Comparison of ENCODE assay signal across 8 cellular contexts in the genomic region with DNA sequence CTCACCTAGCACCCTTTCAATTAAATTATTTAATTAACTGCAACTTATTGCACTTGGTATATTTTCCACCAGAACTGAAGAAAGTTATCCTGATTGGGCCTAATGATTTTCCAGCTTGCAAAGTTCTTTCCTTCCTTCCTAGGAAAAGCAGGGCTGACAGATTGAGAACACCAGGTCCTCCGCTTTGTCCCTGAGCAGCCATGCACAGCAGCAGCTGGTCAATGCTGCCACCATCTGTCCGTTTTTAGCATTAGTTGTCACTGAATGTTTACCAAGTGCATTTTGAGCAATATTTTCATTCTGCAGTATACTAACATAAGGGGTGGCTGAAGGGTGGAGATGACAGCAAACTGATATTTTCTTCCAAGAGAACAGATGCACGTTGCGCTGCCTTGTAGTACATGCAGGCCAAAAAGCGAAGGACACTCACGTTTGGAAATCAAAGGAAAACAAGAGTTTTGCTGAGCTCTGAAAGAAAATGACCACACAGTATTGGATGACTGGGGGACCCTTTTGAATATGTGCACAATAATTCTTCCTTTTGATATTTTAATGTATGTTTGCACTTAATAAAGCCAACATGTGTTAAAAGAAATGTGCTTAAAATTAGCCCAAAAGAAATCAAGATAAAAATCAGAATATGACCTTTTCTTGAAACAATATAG.
DNase-seq lines count a peak whose midpoint lies in the region; ATAC-seq, FAIRE-seq and TF ChIP-seq lines count a peak whose summit lies in the region.

No MANE protein-coding gene starts in this region.

- intact Hi-C loops in Panc1 (cut with micrococcal nuclease; ENCODE audit: unreplicated experiment) = loop anchor here (10.0 kb wide), 1 partner anchor 428 kb away; no protein-coding TSS in a partner anchor

- H3K27ac ChIP-seq in KMS-11 = no peak overlapping the region
- no peak overlapping the region for H3K27ac ChIP-seq in Panc1 (ENCODE audit: low read length)
- H3K27ac ChIP-seq in mesendoderm (ENCODE audit: low read depth, low read length) = no peak overlapping the region

- H3K9me3 ChIP-seq in Panc1 (ENCODE audit: control insufficient read depth, insufficient read depth, low read depth, low read length) = no peaks in the 10 kb centered on the region

- ATAC-seq in GM21360 (IDR thresholded peaks at IDR 0.05; ENCODE audit: unreplicated experiment) (peak; percentile 89), Panc1 (peak; percentile 91), GM21381 (IDR thresholded peaks at IDR 0.05; ENCODE audit: unreplicated experiment) (no peak)

- no TSS peak for BruUV-seq in Panc1 (replicated peaks; lab: Mats Ljungman, UMichigan)

- no peak overlapping the region for H3K4me2 ChIP-seq in KMS-11
- H3K4me2 ChIP-seq in mesendoderm (ENCODE audit: low read length) = no peak overlapping the region

- DNase-seq in DMS53 (lab: John Stamatoyannopoulos, UW) (peak; percentile 93), Panc1 (ENCODE audit: low read depth, low spot score) (peak; percentile 59), mesendoderm (peak; percentile 82), T-helper 9 cell (no peak)

- H3K18ac ChIP-seq in mesendoderm (ENCODE audit: low read length) = no peak overlapping the region

- no CpG with 5 or more reads among the region's 6 CpGs for WGBS in mesendoderm (ENCODE audit: extremely low coverage, insufficient coverage, low lambda C conversion rate)

- H3K79me1 ChIP-seq in mesendoderm (ENCODE audit: low read length) = no peaks in the 10 kb centered on the region

- H3K4me1 ChIP-seq in KMS-11 (ENCODE audit: low read depth, poor library complexity, severe bottlenecking) (no peaks in the 10 kb centered on the region), Panc1 (ENCODE audit: control insufficient read depth, insufficient read depth, low read length) (no peaks in the 10 kb centered on the region), mesendoderm (ENCODE audit: control insufficient read depth, low read depth, low read length) (no peaks in the 10 kb centered on the region)

- H3K9ac ChIP-seq in KMS-11 = no peak overlapping the region
- no peak overlapping the region for H3K9ac ChIP-seq in mesendoderm (ENCODE audit: low read length)

- peak overlapping the region; percentile 70 for H3K4ac ChIP-seq in mesendoderm (ENCODE audit: low read depth, low read length)

- no peaks in the 10 kb centered on the region for H3K79me2 ChIP-seq in KMS-11 (ENCODE audit: insufficient read depth, low read depth)
- no peaks in the 10 kb centered on the region for H3K79me2 ChIP-seq in mesendoderm (ENCODE audit: control insufficient read depth, insufficient read depth, low read length)

- H2BK15ac ChIP-seq in mesendoderm (replicated peaks; ENCODE audit: low read depth) = peak overlapping the region; percentile 62

- H2BK5ac ChIP-seq in mesendoderm (ENCODE audit: low read length) = no peak overlapping the region

- H4K5ac ChIP-seq in mesendoderm (ENCODE audit: low read length) = no peak overlapping the region

- peak overlapping the region; percentile 28; the same call in 1 of the 2 replicates for H2AFZ ChIP-seq in KMS-11 (ENCODE audit: low read depth)

- peak; percentile 89 for TF ChIP-seq CTCF in KMS-11 (conservative IDR thresholded peaks at IDR 0.05; ENCODE audit: low read depth, low read length)
- TF ChIP-seq CTCF in Panc1 (IDR thresholded peaks at IDR 0.05) = peak; percentile 88

- in situ Hi-C loops in Panc1 (cut with HindIII; ENCODE audit: low pct_unique_long_range_greater_than_20kb, low sequenced_read_pairs) = no loop called here

- POLR2A ChIA-PET in Panc1 (lab: Charles Lee) = no interaction called here

- CTCF ChIA-PET in Panc1 (lab: Charles Lee) = no interaction called here

- no peak overlapping the region for H2BK120ac ChIP-seq in mesendoderm (ENCODE audit: low read depth, low read length)

- H2AK5ac ChIP-seq in mesendoderm (ENCODE audit: low read length) = no peak overlapping the region

- H3K27me3 ChIP-seq in KMS-11 (ENCODE audit: insufficient read depth, low read depth) (no peaks in the 10 kb centered on the region), Panc1 (ENCODE audit: control insufficient read depth, insufficient read depth, low read length) (peaks cover 1% of the 10 kb centered on the region; the same call in 1 of the 2 replicates), mesendoderm (ENCODE audit: insufficient read depth, low read length, poor library complexity) (no peaks in the 10 kb centered on the region)

- no peak overlapping the region for H3K56ac ChIP-seq in mesendoderm (ENCODE audit: low read length)

- no peak overlapping the region for H3K23ac ChIP-seq in mesendoderm (ENCODE audit: low read length)

- no peaks in the 10 kb centered on the region for H3K36me3 ChIP-seq in KMS-11 (ENCODE audit: insufficient read depth)
- no peaks in the 10 kb centered on the region for H3K36me3 ChIP-seq in Panc1 (ENCODE audit: control insufficient read depth, insufficient read depth, low read length)
- no peaks in the 10 kb centered on the region for H3K36me3 ChIP-seq in mesendoderm (ENCODE audit: control insufficient read depth, insufficient read depth, low read length)

- H4K8ac ChIP-seq in mesendoderm (ENCODE audit: low read depth, low read length) = no peak overlapping the region

- H3K4me3 ChIP-seq in KMS-11 (IDR thresholded peaks at IDR 0.05; ENCODE audit: insufficient read depth, low read depth, low read length) = no peak overlapping the region
- H3K4me3 ChIP-seq in Panc1 (ENCODE audit: low read depth in 2 of 2, low read length in 2 of 2) = no peak overlapping the region
- H3K4me3 ChIP-seq in mesendoderm (ENCODE audit: low read length) = no peak overlapping the region

- peak; percentile 77 for FAIRE-seq in endometrium (lab: Jason Lieb, UNC)

- H4K20me1 ChIP-seq in KMS-11 (ENCODE audit: insufficient read depth) = no peaks in the 10 kb centered on the region
